20 cellular contexts compared by ENCODE assay signal in genomic region chr13:76385606-76386005, GRCh38.
DNase-seq lines count a peak whose midpoint lies in the region; ATAC-seq and TF ChIP-seq lines count a peak whose summit lies in the region.
"Had no signal": no experiment of that assay in that cellular context is flagged by ENCODE, and none has a peak within 500 bp of the region (broad histone marks: within the 10 kb centered on the region; RNA-seq: fewer than 3 reads in every experiment).

No MANE protein-coding gene starts in this region.

- ATAC-seq in HG03097 (IDR thresholded peaks at IDR 0.05; ENCODE audit: low FRiP score, unreplicated experiment), result no peak
- ATAC-seq: K562, SK-N-SH treated with all-trans-retinoic acid at 6 μM for 48 hours had no signal

- H3K4me2 ChIP-seq in hepatocyte, result no peak overlapping the region

- no peaks in the 10 kb centered on the region for H4K20me1 ChIP-seq in hepatocyte (ENCODE audit: insufficient read depth, poor library complexity, severe bottlenecking)

- no peaks in the 10 kb centered on the region for H3K9me3 ChIP-seq in hepatocyte (ENCODE audit: low read depth)

- H3K9me2 ChIP-seq in hepatocyte (replicated peaks; ENCODE audit: insufficient read depth), result no peaks in the 10 kb centered on the region

- no peak overlapping the region for H2AFZ ChIP-seq in hepatocyte

- no peak overlapping the region for H3K4me3 ChIP-seq in epithelial cell of esophagus (ENCODE audit: low read length)
- no peak overlapping the region for H3K4me3 ChIP-seq in hepatocyte
- H3K4me3 ChIP-seq: K562 had no signal

- WGBS in hepatocyte (ENCODE audit: low lambda C conversion rate, missing lambda C conversion rate), result 75% methylated on average over 2 of the region's 2 CpGs

- DNase-seq in LHCN-M2 (ENCODE audit: low read depth), result peak; percentile 61
- DNase-seq in epithelial cell of esophagus (ENCODE audit: low read depth), result peak; percentile 25
- DNase-seq in hepatocyte (ENCODE audit: low spot score), result no peak
- peak; percentile 7 for DNase-seq in stromal cell of bone marrow (ENCODE audit: low read depth)
- DNase-seq in C1 segment of cervical spinal cord (lab: John Stamatoyannopoulos, UW), result no peak
- DNase-seq in HUDEP-2 (lab: John Stamatoyannopoulos, UW; ENCODE audit: unreplicated experiment in 76 of 76), result no peak
- DNase-seq: DND-41, GOT3, MV-4-11, NCI-H1417, NCI-H187 treated with DMSO at 0.1 percent for 48 hours, NCI-H2227 treated with DMSO at 0.1 percent for 48 hours, NCI-H524, NCI-H82, RPMI8226, SIG-M5 had no signal

- TF ChIP-seq CTCF in epithelial cell of esophagus (IDR thresholded peaks at IDR 0.05; ENCODE audit: insufficient read depth, low read depth, low read length, missing control alignments) (no peak), hepatocyte (IDR thresholded peaks at IDR 0.05; ENCODE audit: poor library complexity) (no peak)

- H3K27me3 ChIP-seq in hepatocyte, result no peaks in the 10 kb centered on the region

- H3K36me3 ChIP-seq in hepatocyte (replicated peaks; ENCODE audit: insufficient read depth, low read depth), result no peaks in the 10 kb centered on the region

- H3K79me2 ChIP-seq in hepatocyte, result no peaks in the 10 kb centered on the region

- peak overlapping the region; percentile 64 for H3K27ac ChIP-seq in hepatocyte
- H3K27ac ChIP-seq: C4-2B had no signal

- H3K4me1 ChIP-seq in hepatocyte (ENCODE audit: insufficient read depth), result peaks cover 31% of the 10 kb centered on the region

Comparison
In these comparisons a context has a peak if more than half of its experiments do, and no peak if none do; other contexts are left out.
1. DNase-seq: peak in LHCN-M2 (single experiment), epithelial cell of esophagus (single experiment) and stromal cell of bone marrow (single experiment); none in hepatocyte (single experiment), C1 segment of cervical spinal cord (0 of 14) and HUDEP-2 (0 of 76).